19 cellular contexts compared by ENCODE assay signal in genomic region chr22:34975721-34976120, GRCh38.
DNase-seq lines count a peak whose midpoint lies in the region; ATAC-seq, FAIRE-seq and TF ChIP-seq lines count a peak whose summit lies in the region.
"Had no signal": no experiment of that assay in that cellular context is flagged by ENCODE, and none has a peak within 500 bp of the region (broad histone marks: within the 10 kb centered on the region; RNA-seq: fewer than 3 reads in every experiment).

No MANE protein-coding gene starts in this region.

- H3K9me3 Mint-ChIP-seq in activated CD4-positive, alpha-beta T cell treated with anti-CD3 and anti-CD28 coated beads, Interleukin-2, amount 10 ng/mL, durations not matched to agents 7 days and 5 days = peaks cover 10% of the 10 kb centered on the region
- peaks cover 0 to 3% (median 0%) of the 10 kb centered on the region in 5 donors for H3K9me3 Mint-ChIP-seq in CD8-positive, alpha-beta memory T cell

- H3K36me3 ChIP-seq in Panc1 (ENCODE audit: control insufficient read depth, insufficient read depth, low read length) = no peaks in the 10 kb centered on the region
- H3K36me3 ChIP-seq in hepatocyte (replicated peaks; ENCODE audit: insufficient read depth, low read depth) = no peaks in the 10 kb centered on the region
- no peaks in the 10 kb centered on the region for H3K36me3 ChIP-seq in psoas muscle (ENCODE audit: insufficient read depth in 1 of 2, low read depth in 1 of 2)
- H3K36me3 ChIP-seq in CD8-positive, alpha-beta memory T cell (ENCODE audit: insufficient read depth, low read length) = no peaks in the 10 kb centered on the region
- H3K36me3 ChIP-seq: neutrophil, thyroid gland had no signal

- 0% methylated on average over 1 of the region's 1 CpG for WGBS in A549 (ENCODE audit: missing lambda C conversion rate)
- WGBS in hepatocyte (ENCODE audit: low lambda C conversion rate, missing lambda C conversion rate) = 50% methylated on average over 1 of the region's 1 CpG
- WGBS in psoas muscle, 3 donors = 19 to 54% (median 22%) methylated on average over 1 of the region's 1 CpG

- H3K4me1 Mint-ChIP-seq in activated CD4-positive, alpha-beta T cell treated with anti-CD3 and anti-CD28 coated beads, Interleukin-2, amount 10 ng/mL, durations not matched to agents 7 days and 5 days = no peaks in the 10 kb centered on the region
- H3K4me1 Mint-ChIP-seq in CD8-positive, alpha-beta memory T cell = no peaks in the 10 kb centered on the region

- H3K27ac Mint-ChIP-seq in activated CD4-positive, alpha-beta T cell treated with anti-CD3 and anti-CD28 coated beads, Interleukin-2, amount 10 ng/mL, durations not matched to agents 7 days and 5 days = no peak overlapping the region
- no peak overlapping the region for H3K27ac Mint-ChIP-seq in CD8-positive, alpha-beta memory T cell
- H3K27ac Mint-ChIP-seq: activated T-cell treated with anti-CD3 and anti-CD28 coated beads, Interleukin-2, amount 50 U/mL, for 72 hours had no signal

- BruUV-seq in Panc1 (replicated peaks; lab: Mats Ljungman, UMichigan) = no TSS peak

- H3K27me3 ChIP-seq in Panc1 (ENCODE audit: control insufficient read depth, insufficient read depth, low read length) = no peaks in the 10 kb centered on the region
- no peaks in the 10 kb centered on the region for H3K27me3 ChIP-seq in hepatocyte
- H3K27me3 ChIP-seq in psoas muscle (ENCODE audit: insufficient read depth in 3 of 3, low read length in 2 of 3) = no peaks in the 10 kb centered on the region
- H3K27me3 ChIP-seq in CD8-positive, alpha-beta memory T cell (ENCODE audit: insufficient read depth, low read length, poor library complexity, severe bottlenecking) = no peaks in the 10 kb centered on the region
- H3K27me3 ChIP-seq: neutrophil, thyroid gland had no signal

- H3K4me1 ChIP-seq in A549 = no peaks in the 10 kb centered on the region
- no peaks in the 10 kb centered on the region for H3K4me1 ChIP-seq in Panc1 (ENCODE audit: control insufficient read depth, insufficient read depth, low read length)
- no peaks in the 10 kb centered on the region for H3K4me1 ChIP-seq in hepatocyte (ENCODE audit: insufficient read depth)
- no peaks in the 10 kb centered on the region for H3K4me1 ChIP-seq in psoas muscle
- H3K4me1 ChIP-seq in CD8-positive, alpha-beta memory T cell (ENCODE audit: insufficient read depth, low read length) = no peaks in the 10 kb centered on the region
- H3K4me1 ChIP-seq: thyroid gland had no signal

- in situ Hi-C loops in Panc1 (cut with HindIII; ENCODE audit: low pct_unique_long_range_greater_than_20kb, low sequenced_read_pairs) = no loop called here

- DNase-seq in A549 (ENCODE audit: low read depth in 1 of 2, low spot score in 1 of 2) = peak in 1 of 2 experiments; percentile 6
- peak; percentile 4 for DNase-seq in H4 (ENCODE audit: low spot score)
- DNase-seq in Panc1 (ENCODE audit: low read depth, low spot score) = no peak
- DNase-seq in hepatocyte (ENCODE audit: low spot score) = no peak
- DNase-seq in activated T-cell treated with anti-CD3 and anti-CD28 coated beads, Interleukin-2, amount 50 U/mL, for 1 hour = no peak
- DNase-seq in psoas muscle = no peak
- no peak for DNase-seq in activated CD4-positive, alpha-beta T cell treated with anti-CD3 and anti-CD28 coated beads, Interleukin-2, amount 10 ng/mL, durations not matched to agents 7 days and 5 days
- no peak for DNase-seq in CD8-positive, alpha-beta memory T cell
- DNase-seq: activated T-cell treated with anti-CD3 and anti-CD28 coated beads, Interleukin-2, amount 50 U/mL, for 72 hours; central memory CD4-positive, alpha-beta T cell; GOT3; KG1; NCI-H187 treated with DMSO at 0.1 percent for 48 hours; SHP77; stimulated activated CD4-positive, alpha-beta T cell treated with anti-CD3 and anti-CD28 coated beads, Interleukin-4, amount 100 ng/mL, for 1 hour; thyroid gland had no signal

- no peaks in the 10 kb centered on the region for H3K27me3 Mint-ChIP-seq in activated CD4-positive, alpha-beta T cell treated with anti-CD3 and anti-CD28 coated beads, Interleukin-2, amount 10 ng/mL, durations not matched to agents 7 days and 5 days
- H3K27me3 Mint-ChIP-seq in CD8-positive, alpha-beta memory T cell = peaks cover 5 to 6% of the 10 kb centered on the region in 2 donors

- POLR2A ChIA-PET in A549 (lab: Yijun Ruan, JAX) (no interaction called here), Panc1 (lab: Charles Lee) (no interaction called here)
- POLR2A ChIA-PET in activated CD4-positive, alpha-beta T cell treated with anti-CD3 and anti-CD28 coated beads, Interleukin-2, amount 10 ng/mL, durations not matched to agents 7 days and 5 days (lab: Charles Lee) = no interaction called here
- POLR2A ChIA-PET in CD8-positive, alpha-beta memory T cell (lab: Charles Lee) = no interaction called here

- no peak overlapping the region for H2AFZ ChIP-seq in hepatocyte

- H3K36me3 Mint-ChIP-seq in activated CD4-positive, alpha-beta T cell treated with anti-CD3 and anti-CD28 coated beads, Interleukin-2, amount 10 ng/mL, durations not matched to agents 7 days and 5 days (ENCODE audit: low read depth) = no peaks in the 10 kb centered on the region
- H3K36me3 Mint-ChIP-seq in CD8-positive, alpha-beta memory T cell = no peaks in the 10 kb centered on the region

- intact Hi-C loops in Panc1 (cut with micrococcal nuclease; ENCODE audit: unreplicated experiment) (no loop called here), psoas muscle (cut with DNase I) (no loop called here)

- H3K27ac ChIP-seq in A549 (no peak overlapping the region), Panc1 (ENCODE audit: low read length) (no peak overlapping the region), hepatocyte (no peak overlapping the region), psoas muscle (no peak overlapping the region)
- no peak overlapping the region for H3K27ac ChIP-seq in CD8-positive, alpha-beta memory T cell (ENCODE audit: low read depth, low read length)
- H3K27ac ChIP-seq: neutrophil, thyroid gland had no signal

- CTCF ChIA-PET in A549 (lab: Yijun Ruan, JAX) (interaction anchor here (0.6 to 1.3 kb wide), 2 partner anchors 11 to 1160 kb away, joined by 3 to 4 read pairs; no protein-coding TSS in a partner anchor), Panc1 (lab: Charles Lee) (interaction anchor here (0.6 kb wide), 1 partner anchor 386 kb away, joined by 9 read pairs; no protein-coding TSS in a partner anchor)
- CTCF ChIA-PET in activated CD4-positive, alpha-beta T cell treated with anti-CD3 and anti-CD28 coated beads, Interleukin-2, amount 10 ng/mL, durations not matched to agents 7 days and 5 days (lab: Charles Lee) = interaction anchor here (0.6 kb wide), 1 partner anchor 839 kb away, joined by 4 read pairs; no protein-coding TSS in a partner anchor
- CTCF ChIA-PET in CD8-positive, alpha-beta memory T cell (lab: Charles Lee) = no interaction called here

- H3K9me3 ChIP-seq in A549 (no peaks in the 10 kb centered on the region), Panc1 (ENCODE audit: control insufficient read depth, insufficient read depth, low read depth, low read length) (no peaks in the 10 kb centered on the region), hepatocyte (ENCODE audit: low read depth) (no peaks in the 10 kb centered on the region), psoas muscle (no peaks in the 10 kb centered on the region)
- no peaks in the 10 kb centered on the region for H3K9me3 ChIP-seq in CD8-positive, alpha-beta memory T cell (ENCODE audit: low read length)
- H3K9me3 ChIP-seq: neutrophil, thyroid gland had no signal

- 0 out of 3 replicates have a peak, but pooled peaks have one; percentile 7 for TF ChIP-seq CTCF in A549 (IDR thresholded peaks at IDR 0.05)
- peak; percentile 28; the same call in 1 of the 2 replicates for TF ChIP-seq CTCF in Panc1 (IDR thresholded peaks at IDR 0.05)
- TF ChIP-seq CTCF in hepatocyte (IDR thresholded peaks at IDR 0.05; ENCODE audit: poor library complexity) = peak; percentile 11
- no peak for TF ChIP-seq CTCF in psoas muscle (IDR thresholded peaks at IDR 0.05)

- no peaks in the 10 kb centered on the region for H3K79me2 ChIP-seq in hepatocyte

- no peaks in the 10 kb centered on the region for H3K9me2 ChIP-seq in hepatocyte (replicated peaks; ENCODE audit: insufficient read depth)

- TF ChIP-seq RAD21 in A549 (conservative IDR thresholded peaks at IDR 0.05 in 1 of 2, IDR thresholded peaks at IDR 0.05 in 1 of 2) = no peak

- H3K4me3 Mint-ChIP-seq in activated CD4-positive, alpha-beta T cell treated with anti-CD3 and anti-CD28 coated beads, Interleukin-2, amount 10 ng/mL, durations not matched to agents 7 days and 5 days = no peak overlapping the region
- no peak overlapping the region for H3K4me3 Mint-ChIP-seq in CD8-positive, alpha-beta memory T cell
- H3K4me3 Mint-ChIP-seq: activated T-cell treated with anti-CD3 and anti-CD28 coated beads, Interleukin-2, amount 50 U/mL, for 72 hours had no signal

- no peak for TF ChIP-seq POLR2A in A549 (IDR thresholded peaks at IDR 0.05; ENCODE audit: low read length)

- TF ChIP-seq EP300 in A549 (IDR thresholded peaks at IDR 0.05) = no peak

- H3K4me2 ChIP-seq in A549 (no peak overlapping the region), hepatocyte (no peak overlapping the region)

- FAIRE-seq in A549 (lab: Jason Lieb, UNC) = no peak
- FAIRE-seq: frontal cortex had no signal

- ATAC-seq in A549 (peak; percentile 56 to 63; a peak in 4 of 6 replicates), Panc1 (no peak), psoas muscle (no peak)
- ATAC-seq: activated T-cell treated with anti-CD3 and anti-CD28 coated beads, Interleukin-2, amount 50 U/mL, for 72 hours; sciatic nerve had no signal

- no peak overlapping the region for H3K4me3 ChIP-seq in A549
- H3K4me3 ChIP-seq in Panc1 (ENCODE audit: low read depth in 2 of 2, low read length in 2 of 2) = no peak overlapping the region
- no peak overlapping the region for H3K4me3 ChIP-seq in hepatocyte
- no peak overlapping the region for H3K4me3 ChIP-seq in psoas muscle
- H3K4me3 ChIP-seq in CD8-positive, alpha-beta memory T cell (ENCODE audit: low read length) = no peak overlapping the region
- H3K4me3 ChIP-seq: thyroid gland had no signal

- no peaks in the 10 kb centered on the region for H4K20me1 ChIP-seq in hepatocyte (ENCODE audit: insufficient read depth, poor library complexity, severe bottlenecking)

TF ChIP-seq in A549, 52 proteins besides CTCF, POLR2A, EP300 and RAD21 (continues in another document):
- TF ChIP-seq, protein P1, sequence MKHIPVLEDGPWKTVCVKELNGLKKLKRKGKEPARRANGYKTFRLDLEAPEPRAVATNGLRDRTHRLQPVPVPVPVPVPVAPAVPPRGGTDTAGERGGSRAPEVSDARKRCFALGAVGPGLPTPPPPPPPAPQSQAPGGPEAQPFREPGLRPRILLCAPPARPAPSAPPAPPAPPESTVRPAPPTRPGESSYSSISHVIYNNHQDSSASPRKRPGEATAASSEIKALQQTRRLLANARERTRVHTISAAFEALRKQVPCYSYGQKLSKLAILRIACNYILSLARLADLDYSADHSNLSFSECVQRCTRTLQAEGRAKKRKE (CRISPR knock-in tag; IDR thresholded peaks at IDR 0.05; ENCODE audit: low read depth) = no peak

Comparison
In these comparisons a context has a peak if more than half of its experiments do, and no peak if none do; other contexts are left out.
1. ATAC-seq: peak in A549 (2 of 2); none in Panc1 (single experiment) and psoas muscle (0 of 4).